ENCODE assay signal across 8 cellular contexts in the genomic region with DNA sequence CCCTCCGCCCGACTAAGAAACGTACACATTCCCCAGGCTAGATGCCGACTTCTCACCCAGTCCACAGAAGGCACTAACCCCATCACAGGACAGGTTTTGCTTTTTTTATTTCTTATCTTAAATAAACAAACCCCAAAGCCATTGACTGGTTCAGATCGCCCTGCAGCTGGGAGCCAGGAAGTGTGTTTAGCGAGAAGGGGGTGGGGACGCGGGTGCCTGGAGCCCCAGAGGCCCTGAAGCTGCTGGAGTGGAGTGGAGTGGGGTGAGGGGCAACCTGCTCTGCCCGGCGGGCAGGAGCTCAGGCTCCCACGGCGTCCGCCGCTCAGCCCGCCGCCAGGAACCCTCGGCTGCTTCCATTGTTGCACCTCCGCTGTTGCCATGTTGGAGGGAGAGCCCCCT. TPM values are rescaled to one million over a fixed set of nuclear protein-coding genes. Genes with fewer than 3 reads are reported as not detected.
DNase-seq lines count a peak whose midpoint lies in the region; ATAC-seq and TF ChIP-seq lines count a peak whose summit lies in the region.

No MANE protein-coding gene starts in this region.

- H3K9ac ChIP-seq in colonic mucosa (ENCODE audit: low read depth in 2 of 2, low read length in 2 of 2): peak overlapping the region; percentile 98 to 99

- no peaks in the 10 kb centered on the region for H3K4me1 ChIP-seq in colonic mucosa
- H3K4me1 ChIP-seq in left lung: peaks cover 14 to 38% of the 10 kb centered on the region in 2 donors

- TF ChIP-seq CTCF in colonic mucosa (IDR thresholded peaks at IDR 0.05) (no peak), left lung (IDR thresholded peaks at IDR 0.05) (no peak)

- ATAC-seq in HG02623 (IDR thresholded peaks at IDR 0.05; ENCODE audit: unreplicated experiment): peak; percentile 24
- ATAC-seq in left lung: peak; percentile 87

- H3K27me3 ChIP-seq in colonic mucosa: no peaks in the 10 kb centered on the region
- H3K27me3 ChIP-seq in left lung: peaks cover 0 to 23% of the 10 kb centered on the region in 2 donors

- intact Hi-C loops in colonic mucosa (cut with DNase I): no loop called here
- intact Hi-C loops in left lung (cut with DNase I): no loop called here

- H3K36me3 ChIP-seq in colonic mucosa: no peaks in the 10 kb centered on the region
- H3K36me3 ChIP-seq in left lung: no peaks in the 10 kb centered on the region

- H3K9me3 ChIP-seq in colonic mucosa (no peaks in the 10 kb centered on the region), left lung (no peaks in the 10 kb centered on the region)

- DNase-seq in NCI-H2081 (lab: John Stamatoyannopoulos, UW): peak; percentile 36 to 73
- no peak for DNase-seq in NCI-H2081 treated with DMSO at 0.1 percent for 48 hours (lab: John Stamatoyannopoulos, UW)
- peak; percentile 66 for DNase-seq in NCI-H1105 (lab: John Stamatoyannopoulos, UW)
- peak; percentile 71 for DNase-seq in UCSD-AML1 (lab: John Stamatoyannopoulos, UW; ENCODE audit: unreplicated experiment)
- DNase-seq in colonic mucosa: peak; percentile 92
- peak; percentile 86 to 88 for DNase-seq in left lung
- DNase-seq in stimulated activated CD8-positive, alpha-beta memory T cell treated with anti-CD3 and anti-CD28 coated beads, Interleukin-4, amount 100 ng/mL, for 24 hours (ENCODE audit: low read depth): peak; percentile 26

- H3K27ac ChIP-seq in colonic mucosa: peak overlapping the region; percentile 99
- H3K27ac ChIP-seq in left lung: peak overlapping the region; percentile 86 to 93

- H3K4me3 ChIP-seq in colonic mucosa (peak overlapping the region; percentile 96), left lung (peak overlapping the region; percentile 68 to 77)

RNA-seq across cellular contexts. Expression of gene PIK3C2B, which starts 0.7 kb away (rescaled TPM):
- total RNA-seq in colonic mucosa: 10 to 100 TPM; 67.6 to 85.5 TPM
- 10 to 100 TPM; 26.5 to 42.6 TPM for total RNA-seq in left lung

RNA-seq across cellular contexts. Expression of gene MDM4, which starts 22.3 kb away (rescaled TPM):
- 10 to 100 TPM; 43.7 to 49.8 TPM for total RNA-seq in colonic mucosa
- total RNA-seq in left lung: 10 to 100 TPM; 46.7 to 82.1 TPM
